In the genomic region with DNA sequence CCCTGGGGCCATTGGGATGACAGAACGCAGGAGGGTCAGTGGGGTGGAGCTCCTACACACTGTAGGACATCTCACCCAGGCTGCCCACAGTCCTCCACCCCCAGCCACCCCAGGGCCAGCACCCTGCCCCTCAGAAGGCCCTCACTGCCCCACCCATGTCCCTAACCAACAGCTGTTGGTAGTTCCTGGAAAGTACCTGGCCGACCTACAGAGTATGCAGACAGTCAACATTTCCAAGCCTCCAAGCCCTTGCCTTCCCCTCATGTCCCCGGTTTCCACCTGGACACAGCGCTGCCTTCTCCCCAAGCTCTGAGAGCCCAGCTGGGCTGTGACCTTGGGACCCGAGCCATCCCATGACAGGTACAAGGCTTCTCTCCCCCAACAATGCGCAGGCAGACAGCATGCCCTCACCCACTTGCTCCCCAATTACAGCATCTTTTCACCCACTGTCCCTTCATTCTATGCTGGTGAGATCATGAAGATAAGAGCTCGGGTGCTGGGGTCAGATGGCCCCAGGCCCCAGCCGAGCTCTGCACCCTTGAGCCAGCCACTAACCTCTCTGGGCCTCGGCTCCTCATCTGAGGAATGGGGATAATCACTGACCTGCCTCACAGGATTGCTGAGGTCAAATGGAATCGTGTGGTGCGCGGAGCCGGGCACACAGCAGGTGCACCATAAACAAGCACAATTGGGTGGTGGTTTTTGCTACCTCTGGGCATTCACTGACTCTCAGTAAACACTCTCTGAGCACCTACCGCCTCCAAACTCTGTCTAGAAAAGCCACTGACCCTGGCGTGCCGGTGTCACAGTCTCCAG, we compare ENCODE assay signal across 12 cellular contexts. TPM values are rescaled to one million over a fixed set of nuclear protein-coding genes. Genes with fewer than 3 reads are reported as not detected.
DNase-seq lines count a peak whose midpoint lies in the region; ATAC-seq, FAIRE-seq and TF ChIP-seq lines count a peak whose summit lies in the region.
"Had no signal": no experiment of that assay in that cellular context is flagged by ENCODE, and none has a peak within 500 bp of the region (broad histone marks: within the 10 kb centered on the region; RNA-seq: fewer than 3 reads in every experiment).

No MANE protein-coding gene starts in this region.

- no peaks in the 10 kb centered on the region for H3K9me3 Mint-ChIP-seq in activated naive CD8-positive, alpha-beta T cell treated with anti-CD3 and anti-CD28 coated beads, Interleukin-2, amount 10 ng/mL, durations not matched to agents 7 days and 5 days
- H3K9me3 Mint-ChIP-seq in naive B cell, result peaks cover 0 to 3% (median 0%) of the 10 kb centered on the region in 7 donors

- H3K4me1 ChIP-seq in BLaER1 (peaks cover 100% of the 10 kb centered on the region), HEK293 (ENCODE audit: control insufficient read depth, insufficient read depth, low read length) (no peaks in the 10 kb centered on the region), thyroid gland (no peaks in the 10 kb centered on the region)
- H3K4me1 ChIP-seq: ascending aorta had no signal

- H3K36me3 Mint-ChIP-seq in activated naive CD8-positive, alpha-beta T cell treated with anti-CD3 and anti-CD28 coated beads, Interleukin-2, amount 10 ng/mL, durations not matched to agents 7 days and 5 days, result peaks cover 28% of the 10 kb centered on the region
- peaks cover 45 to 46% of the 10 kb centered on the region in 2 donors for H3K36me3 Mint-ChIP-seq in naive B cell

- CTCF ChIA-PET in HEK293 (lab: Yijun Ruan, JAX), result no interaction called here

- H3K4me3 Mint-ChIP-seq in activated naive CD8-positive, alpha-beta T cell treated with anti-CD3 and anti-CD28 coated beads, Interleukin-2, amount 10 ng/mL, durations not matched to agents 7 days and 5 days, result peak overlapping the region; percentile 86
- H3K4me3 Mint-ChIP-seq in naive B cell, result peak overlapping the region; percentile 85 to 100 (median 98)

- H3K4me1 Mint-ChIP-seq in activated naive CD8-positive, alpha-beta T cell treated with anti-CD3 and anti-CD28 coated beads, Interleukin-2, amount 10 ng/mL, durations not matched to agents 7 days and 5 days, result peaks cover 94% of the 10 kb centered on the region
- H3K4me1 Mint-ChIP-seq in naive B cell, result peaks cover 93 to 100% (median 99%) of the 10 kb centered on the region in 3 donors

- H3K27ac Mint-ChIP-seq in activated naive CD8-positive, alpha-beta T cell treated with anti-CD3 and anti-CD28 coated beads, Interleukin-2, amount 10 ng/mL, durations not matched to agents 7 days and 5 days, result peak overlapping the region; percentile 96
- H3K27ac Mint-ChIP-seq in naive B cell, result peak overlapping the region; percentile 96 to 100 (median 100)

- DNase-seq in activated naive CD8-positive, alpha-beta T cell treated with anti-CD3 and anti-CD28 coated beads, Interleukin-2, amount 10 ng/mL, durations not matched to agents 7 days and 5 days, result no peak
- DNase-seq in naive B cell (no peak), HTR-8/SVneo (ENCODE audit: insufficient read length, low spot score) (no peak), thyroid gland (no peak), erythroblast (lab: John Stamatoyannopoulos, UW) (no peak), T-helper 9 cell (no peak)
- DNase-seq: left ventricle myocardium inferior, NCI-H1092 had no signal

- TF ChIP-seq POLR2A in thyroid gland (IDR thresholded peaks at IDR 0.05) (no peak), erythroblast (IDR thresholded peaks at IDR 0.05; ENCODE audit: low read length) (no peak)

- TF ChIP-seq CTCF in HEK293 (tag by site-specific recombination; IDR thresholded peaks at IDR 0.05) (no peak), thyroid gland (IDR thresholded peaks at IDR 0.05) (no peak)

- intact Hi-C loops in thyroid gland (cut with DNase I), result no loop called here

- no peak for FAIRE-seq in HTR-8/SVneo (lab: Jason Lieb, UNC)

- H3K9ac ChIP-seq in BLaER1, result peak overlapping the region; percentile 98

- H4K20me1 ChIP-seq in BLaER1, result peaks cover 92% of the 10 kb centered on the region

- H3K9me3 ChIP-seq in BLaER1 (no peaks in the 10 kb centered on the region), HEK293 (ENCODE audit: control insufficient read depth, insufficient read depth, low read depth, low read length) (no peaks in the 10 kb centered on the region), thyroid gland (no peaks in the 10 kb centered on the region)
- H3K9me3 ChIP-seq: ascending aorta, left ventricle myocardium inferior had no signal

- WGBS in thyroid gland, 2 donors, result 85 to 87% methylated on average over 15 of the region's 16 CpGs

- H3K27me3 Mint-ChIP-seq in activated naive CD8-positive, alpha-beta T cell treated with anti-CD3 and anti-CD28 coated beads, Interleukin-2, amount 10 ng/mL, durations not matched to agents 7 days and 5 days, result no peaks in the 10 kb centered on the region
- no peaks in the 10 kb centered on the region for H3K27me3 Mint-ChIP-seq in naive B cell

- H3K27me3 ChIP-seq in BLaER1 (no peaks in the 10 kb centered on the region), thyroid gland (no peaks in the 10 kb centered on the region)
- H3K27me3 ChIP-seq: ascending aorta had no signal

- H3K27ac ChIP-seq in BLaER1, result peak overlapping the region; percentile 98
- no peak overlapping the region for H3K27ac ChIP-seq in HEK293 (ENCODE audit: extremely low read depth, low read depth, low read length)
- peak overlapping the region in 1 of 3 donors; percentile 17 for H3K27ac ChIP-seq in thyroid gland
- H3K27ac ChIP-seq: C4-2B, left ventricle myocardium inferior had no signal

- H3K4me2 ChIP-seq in BLaER1, result peak overlapping the region; percentile 98

- peak overlapping the region; percentile 93 for H3K4me3 ChIP-seq in BLaER1
- no peak overlapping the region for H3K4me3 ChIP-seq in HEK293 (ENCODE audit: low read depth, low read length)
- H3K4me3 ChIP-seq in thyroid gland (replicated peaks in 1 of 3), result no peak overlapping the region
- H3K4me3 ChIP-seq: ascending aorta, left ventricle myocardium inferior had no signal

- H3K36me3 ChIP-seq in BLaER1 (peaks cover 88% of the 10 kb centered on the region), HEK293 (ENCODE audit: control insufficient read depth in 2 of 2, insufficient read depth in 1 of 2, low read length in 2 of 2) (no peaks in the 10 kb centered on the region), thyroid gland (no peaks in the 10 kb centered on the region)
- H3K36me3 ChIP-seq: ascending aorta, left ventricle myocardium inferior had no signal

- no peak for ATAC-seq in activated naive CD8-positive, alpha-beta T cell treated with anti-CD3 and anti-CD28 coated beads, Interleukin-2, amount 10 ng/mL, durations not matched to agents 7 days and 5 days (ENCODE audit: low read depth)
- no peak for ATAC-seq in naive B cell (ENCODE audit: low read depth in 2 of 2)

- POLR2A ChIA-PET in HEK293 (lab: Yijun Ruan, JAX), result no interaction called here
- POLR2A ChIA-PET in activated naive CD8-positive, alpha-beta T cell treated with anti-CD3 and anti-CD28 coated beads, Interleukin-2, amount 10 ng/mL, durations not matched to agents 7 days and 5 days (lab: Charles Lee), result interaction anchor here (11.7 kb wide), 1 partner anchor 12 kb away, joined by 284 read pairs; a partner anchor contains a TSS

TF ChIP-seq in HEK293, 187 proteins besides CTCF, POLR2A, EP300 and RAD21:
- TF ChIP-seq ZFHX2 (tag by site-specific recombination; conservative IDR thresholded peaks at IDR 0.05) (peak; percentile 19; the same call in 1 of the 2 replicates), ZBTB21 (tag by site-specific recombination; IDR thresholded peaks at IDR 0.05) (no peak), ZBTB20 (tag by site-specific recombination; IDR thresholded peaks at IDR 0.05) (no peak), ZNF830 (tag by site-specific recombination; IDR thresholded peaks at IDR 0.05; ENCODE audit: low read depth) (no peak), ZIC2 (tag by site-specific recombination; IDR thresholded peaks at IDR 0.05) (0 out of 2 replicates have a peak, but pooled peaks have one; percentile 43)

RNA-seq across cellular contexts. Expression of a gene that starts 11.2 kb away (rescaled TPM):
- 100 to 1,000 TPM; 474 to 485 TPM for total RNA-seq in activated naive CD8-positive, alpha-beta T cell treated with anti-CD3 and anti-CD28 coated beads, Interleukin-2, amount 10 ng/mL, durations not matched to agents 7 days and 5 days
- 1,000 to 10,000 TPM; 1,442 to 2,525 (median 1,701) TPM for polyA plus RNA-seq in naive B cell (ENCODE audit: low read depth in 6 of 6)
- total RNA-seq in thyroid gland, result 10 to 100 TPM; 25.3 to 97.3 (median 46.4) TPM

RNA-seq across cellular contexts. Expression of a gene that starts 23.0 kb away (rescaled TPM):
- under 1 TPM in 1 of 2 experiments, not detected in 1; 0.26 TPM for total RNA-seq in activated naive CD8-positive, alpha-beta T cell treated with anti-CD3 and anti-CD28 coated beads, Interleukin-2, amount 10 ng/mL, durations not matched to agents 7 days and 5 days
- 1 to 10 TPM in 2 of 6 donors, under 1 TPM in 4; 0.21 to 3.1 (median 0.39) TPM for polyA plus RNA-seq in naive B cell (ENCODE audit: low read depth in 6 of 6)
- total RNA-seq in thyroid gland, result 1 to 10 TPM in 1 of 4 donors, under 1 TPM in 1, not detected in 2; 0.45 to 3.0 TPM
- total RNA-seq: left ventricle myocardium inferior had no signal

Comparison
In these comparisons a context has a peak if more than half of its experiments do, and no peak if none do; other contexts are left out.
1. RNA of a gene that starts 11.2 kb away (total RNA-seq): 474 to 485 TPM in activated naive CD8-positive, alpha-beta T cell treated with anti-CD3 and anti-CD28 coated beads, Interleukin-2, amount 10 ng/mL, durations not matched to agents 7 days and 5 days; 25.3 to 97.3 TPM in thyroid gland; every median in the first group is over 4 times any median in the second.